In the genomic region with DNA sequence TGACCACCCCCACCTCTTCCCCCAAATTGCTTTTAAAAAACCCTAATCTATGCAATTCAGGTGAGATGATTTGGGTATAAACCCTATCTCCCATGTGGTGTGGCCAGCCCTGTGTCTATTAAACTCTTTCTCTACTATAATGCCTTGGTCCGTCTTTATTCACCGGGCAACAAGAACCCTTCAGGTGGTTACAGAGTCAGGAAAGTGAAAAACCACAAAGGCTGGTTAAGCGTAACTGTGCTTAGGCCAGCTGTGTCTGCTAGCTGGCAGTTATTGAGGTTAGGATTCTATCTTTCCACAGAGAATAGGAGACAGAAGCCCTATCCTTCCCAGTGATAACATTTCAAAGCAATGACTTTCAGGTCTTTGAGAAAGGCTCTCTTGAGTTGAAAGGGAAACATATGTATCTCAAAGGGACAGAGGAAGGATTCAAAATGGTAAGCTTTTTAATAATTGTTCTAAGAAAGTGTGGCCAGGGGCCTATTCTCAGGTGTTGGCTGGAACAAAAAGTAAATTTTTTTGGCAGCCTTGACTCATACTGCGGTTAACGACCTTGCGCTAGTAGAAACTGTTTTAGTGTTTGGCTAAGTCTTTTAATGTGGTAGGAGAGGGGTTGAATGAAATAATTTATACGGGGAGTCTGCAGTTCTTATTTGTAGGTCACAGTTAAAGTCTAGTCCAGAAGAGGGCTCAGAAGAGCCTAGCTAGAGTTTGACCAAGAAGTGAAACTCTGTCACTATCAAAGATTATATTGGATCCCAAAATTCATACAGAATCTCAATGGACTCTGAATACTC, we compare ENCODE assay signal across 1 cellular context.
TF ChIP-seq lines count a peak whose summit lies in the region.

No MANE protein-coding gene starts in this region.

TF ChIP-seq in GM23338, 12 proteins besides CTCF, POLR2A, EP300 and RAD21 (continued from another document):
- TF ChIP-seq, protein P1, sequence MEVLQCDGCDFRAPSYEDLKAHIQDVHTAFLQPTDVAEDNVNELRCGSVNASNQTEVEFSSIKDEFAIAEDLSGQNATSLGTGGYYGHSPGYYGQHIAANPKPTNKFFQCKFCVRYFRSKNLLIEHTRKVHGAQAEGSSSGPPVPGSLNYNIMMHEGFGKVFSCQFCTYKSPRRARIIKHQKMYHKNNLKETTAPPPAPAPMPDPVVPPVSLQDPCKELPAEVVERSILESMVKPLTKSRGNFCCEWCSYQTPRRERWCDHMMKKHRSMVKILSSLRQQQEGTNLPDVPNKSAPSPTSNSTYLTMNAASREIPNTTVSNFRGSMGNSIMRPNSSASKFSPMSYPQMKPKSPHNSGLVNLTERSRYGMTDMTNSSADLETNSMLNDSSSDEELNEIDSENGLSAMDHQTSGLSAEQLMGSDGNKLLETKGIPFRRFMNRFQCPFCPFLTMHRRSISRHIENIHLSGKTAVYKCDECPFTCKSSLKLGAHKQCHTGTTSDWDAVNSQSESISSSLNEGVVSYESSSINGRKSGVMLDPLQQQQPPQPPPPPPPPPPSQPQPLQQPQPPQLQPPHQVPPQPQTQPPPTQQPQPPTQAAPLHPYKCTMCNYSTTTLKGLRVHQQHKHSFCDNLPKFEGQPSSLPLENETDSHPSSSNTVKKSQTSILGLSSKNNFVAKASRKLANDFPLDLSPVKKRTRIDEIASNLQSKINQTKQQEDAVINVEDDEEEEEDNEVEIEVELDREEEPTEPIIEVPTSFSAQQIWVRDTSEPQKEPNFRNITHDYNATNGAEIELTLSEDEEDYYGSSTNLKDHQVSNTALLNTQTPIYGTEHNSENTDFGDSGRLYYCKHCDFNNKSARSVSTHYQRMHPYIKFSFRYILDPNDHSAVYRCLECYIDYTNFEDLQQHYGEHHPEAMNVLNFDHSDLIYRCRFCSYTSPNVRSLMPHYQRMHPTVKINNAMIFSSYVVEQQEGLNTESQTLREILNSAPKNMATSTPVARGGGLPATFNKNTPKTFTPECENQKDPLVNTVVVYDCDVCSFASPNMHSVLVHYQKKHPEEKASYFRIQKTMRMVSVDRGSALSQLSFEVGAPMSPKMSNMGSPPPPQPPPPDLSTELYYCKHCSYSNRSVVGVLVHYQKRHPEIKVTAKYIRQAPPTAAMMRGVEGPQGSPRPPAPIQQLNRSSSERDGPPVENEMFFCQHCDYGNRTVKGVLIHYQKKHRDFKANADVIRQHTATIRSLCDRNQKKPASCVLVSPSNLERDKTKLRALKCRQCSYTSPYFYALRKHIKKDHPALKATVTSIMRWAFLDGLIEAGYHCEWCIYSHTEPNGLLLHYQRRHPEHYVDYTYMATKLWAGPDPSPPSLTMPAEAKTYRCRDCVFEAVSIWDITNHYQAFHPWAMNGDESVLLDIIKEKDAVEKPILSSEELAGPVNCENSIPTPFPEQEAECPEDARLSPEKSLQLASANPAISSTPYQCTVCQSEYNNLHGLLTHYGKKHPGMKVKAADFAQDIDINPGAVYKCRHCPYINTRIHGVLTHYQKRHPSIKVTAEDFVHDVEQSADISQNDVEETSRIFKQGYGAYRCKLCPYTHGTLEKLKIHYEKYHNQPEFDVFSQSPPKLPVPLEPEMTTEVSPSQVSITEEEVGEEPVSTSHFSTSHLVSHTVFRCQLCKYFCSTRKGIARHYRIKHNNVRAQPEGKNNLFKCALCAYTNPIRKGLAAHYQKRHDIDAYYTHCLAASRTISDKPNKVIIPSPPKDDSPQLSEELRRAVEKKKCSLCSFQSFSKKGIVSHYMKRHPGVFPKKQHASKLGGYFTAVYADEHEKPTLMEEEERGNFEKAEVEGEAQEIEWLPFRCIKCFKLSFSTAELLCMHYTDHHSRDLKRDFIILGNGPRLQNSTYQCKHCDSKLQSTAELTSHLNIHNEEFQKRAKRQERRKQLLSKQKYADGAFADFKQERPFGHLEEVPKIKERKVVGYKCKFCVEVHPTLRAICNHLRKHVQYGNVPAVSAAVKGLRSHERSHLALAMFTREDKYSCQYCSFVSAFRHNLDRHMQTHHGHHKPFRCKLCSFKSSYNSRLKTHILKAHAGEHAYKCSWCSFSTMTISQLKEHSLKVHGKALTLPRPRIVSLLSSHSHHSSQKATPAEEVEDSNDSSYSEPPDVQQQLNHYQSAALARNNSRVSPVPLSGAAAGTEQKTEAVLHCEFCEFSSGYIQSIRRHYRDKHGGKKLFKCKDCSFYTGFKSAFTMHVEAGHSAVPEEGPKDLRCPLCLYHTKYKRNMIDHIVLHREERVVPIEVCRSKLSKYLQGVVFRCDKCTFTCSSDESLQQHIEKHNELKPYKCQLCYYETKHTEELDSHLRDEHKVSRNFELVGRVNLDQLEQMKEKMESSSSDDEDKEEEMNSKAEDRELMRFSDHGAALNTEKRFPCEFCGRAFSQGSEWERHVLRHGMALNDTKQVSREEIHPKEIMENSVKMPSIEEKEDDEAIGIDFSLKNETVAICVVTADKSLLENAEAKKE (CRISPR knock-in tag; IDR thresholded peaks at IDR 0.05): no peak
- TF ChIP-seq STAT1 (IDR thresholded peaks at IDR 0.05; ENCODE audit: unreplicated experiment) (no peak), ZNF114 (CRISPR knock-in tag; IDR thresholded peaks at IDR 0.05) (no peak), EZH2phosphoT487 (IDR thresholded peaks at IDR 0.05; ENCODE audit: unreplicated experiment) (no peak), ZNF331 (CRISPR knock-in tag; IDR thresholded peaks at IDR 0.05; ENCODE audit: low read depth) (no peak), CREB1 (CRISPR knock-in tag; IDR thresholded peaks at IDR 0.05; ENCODE audit: low read depth) (no peak), EZH2 (IDR thresholded peaks at IDR 0.05; ENCODE audit: low read depth, unreplicated experiment) (no peak)
- TF ChIP-seq, protein P2, sequence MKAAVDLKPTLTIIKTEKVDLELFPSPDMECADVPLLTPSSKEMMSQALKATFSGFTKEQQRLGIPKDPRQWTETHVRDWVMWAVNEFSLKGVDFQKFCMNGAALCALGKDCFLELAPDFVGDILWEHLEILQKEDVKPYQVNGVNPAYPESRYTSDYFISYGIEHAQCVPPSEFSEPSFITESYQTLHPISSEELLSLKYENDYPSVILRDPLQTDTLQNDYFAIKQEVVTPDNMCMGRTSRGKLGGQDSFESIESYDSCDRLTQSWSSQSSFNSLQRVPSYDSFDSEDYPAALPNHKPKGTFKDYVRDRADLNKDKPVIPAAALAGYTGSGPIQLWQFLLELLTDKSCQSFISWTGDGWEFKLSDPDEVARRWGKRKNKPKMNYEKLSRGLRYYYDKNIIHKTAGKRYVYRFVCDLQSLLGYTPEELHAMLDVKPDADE (IDR thresholded peaks at IDR 0.05): no peak
- TF ChIP-seq, protein P3, sequence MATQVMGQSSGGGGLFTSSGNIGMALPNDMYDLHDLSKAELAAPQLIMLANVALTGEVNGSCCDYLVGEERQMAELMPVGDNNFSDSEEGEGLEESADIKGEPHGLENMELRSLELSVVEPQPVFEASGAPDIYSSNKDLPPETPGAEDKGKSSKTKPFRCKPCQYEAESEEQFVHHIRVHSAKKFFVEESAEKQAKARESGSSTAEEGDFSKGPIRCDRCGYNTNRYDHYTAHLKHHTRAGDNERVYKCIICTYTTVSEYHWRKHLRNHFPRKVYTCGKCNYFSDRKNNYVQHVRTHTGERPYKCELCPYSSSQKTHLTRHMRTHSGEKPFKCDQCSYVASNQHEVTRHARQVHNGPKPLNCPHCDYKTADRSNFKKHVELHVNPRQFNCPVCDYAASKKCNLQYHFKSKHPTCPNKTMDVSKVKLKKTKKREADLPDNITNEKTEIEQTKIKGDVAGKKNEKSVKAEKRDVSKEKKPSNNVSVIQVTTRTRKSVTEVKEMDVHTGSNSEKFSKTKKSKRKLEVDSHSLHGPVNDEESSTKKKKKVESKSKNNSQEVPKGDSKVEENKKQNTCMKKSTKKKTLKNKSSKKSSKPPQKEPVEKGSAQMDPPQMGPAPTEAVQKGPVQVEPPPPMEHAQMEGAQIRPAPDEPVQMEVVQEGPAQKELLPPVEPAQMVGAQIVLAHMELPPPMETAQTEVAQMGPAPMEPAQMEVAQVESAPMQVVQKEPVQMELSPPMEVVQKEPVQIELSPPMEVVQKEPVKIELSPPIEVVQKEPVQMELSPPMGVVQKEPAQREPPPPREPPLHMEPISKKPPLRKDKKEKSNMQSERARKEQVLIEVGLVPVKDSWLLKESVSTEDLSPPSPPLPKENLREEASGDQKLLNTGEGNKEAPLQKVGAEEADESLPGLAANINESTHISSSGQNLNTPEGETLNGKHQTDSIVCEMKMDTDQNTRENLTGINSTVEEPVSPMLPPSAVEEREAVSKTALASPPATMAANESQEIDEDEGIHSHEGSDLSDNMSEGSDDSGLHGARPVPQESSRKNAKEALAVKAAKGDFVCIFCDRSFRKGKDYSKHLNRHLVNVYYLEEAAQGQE (IDR thresholded peaks at IDR 0.05; ENCODE audit: unreplicated experiment): no peak
